24 cellular contexts compared by ENCODE assay signal in genomic region chr20:36440370-36441026, GRCh38.
"Had no signal": no experiment of that assay in that cellular context is flagged by ENCODE, and none has a peak within 500 bp of the region (broad histone marks: within the 10 kb centered on the region; RNA-seq: fewer than 3 reads in every experiment).

No MANE protein-coding gene starts in this region.

- ATAC-seq: naive thymus-derived CD8-positive, alpha-beta T cell; stimulated activated naive CD8-positive, alpha-beta T cell treated with anti-CD3 and anti-CD28 coated beads, Interleukin-15, amount 100 ng/mL, for 72 hours; upper lobe of right lung had no signal

- FAIRE-seq: keratinocyte had no signal

- H3K9me3 ChIP-seq: colonic mucosa, gastrocnemius medialis, neutrophil, suprapubic skin, transverse colon, upper lobe of right lung, uterus had no signal

- H3K4me1 ChIP-seq: colonic mucosa, gastrocnemius medialis, parathyroid adenoma, upper lobe of right lung, uterus had no signal

- DNase-seq: colonic mucosa; effector CD8-positive, alpha-beta T cell; endodermal cell; foreskin fibroblast; gastrocnemius medialis; head of caudate nucleus; mesendoderm; naive thymus-derived CD8-positive, alpha-beta T cell; nephron progenitor cell; stimulated activated CD4-positive, alpha-beta T cell treated with anti-CD3 and anti-CD28 coated beads, Interleukin-12 subunit alpha, Interleukin-12 subunit beta, amount 100 ng/mL, for 4 hours; stimulated activated CD4-positive, alpha-beta T cell treated with anti-CD3 and anti-CD28 coated beads, Interleukin-1b, Interleukin-23, amount 100 ng/mL, for 48 hours; stimulated activated CD4-positive, alpha-beta T cell treated with anti-CD3 and anti-CD28 coated beads, Interleukin-4, amount 100 ng/mL, for 1 hour; stimulated activated CD8-positive, alpha-beta memory T cell treated with anti-CD3 and anti-CD28 coated beads, Interleukin-4, amount 100 ng/mL, for 48 hours; stimulated activated naive CD4-positive, alpha-beta T cell; stimulated activated naive CD8-positive, alpha-beta T cell treated with anti-CD3 and anti-CD28 coated beads, Interleukin-15, amount 100 ng/mL, for 72 hours; transverse colon; upper lobe of right lung; uterus had no signal

- H3K4me2 ChIP-seq: smooth muscle cell had no signal

- H3K9ac ChIP-seq: parathyroid adenoma had no signal

- H3K36me3 ChIP-seq: colonic mucosa, gastrocnemius medialis, neutrophil, suprapubic skin, transverse colon, upper lobe of right lung, uterus had no signal

- H3K27me3 ChIP-seq: colonic mucosa, transverse colon, upper lobe of right lung, uterus had no signal

- H3K4me3 ChIP-seq: colonic mucosa, gastrocnemius medialis, smooth muscle cell, suprapubic skin, transverse colon, upper lobe of right lung, uterus had no signal

- H2AFZ ChIP-seq: parathyroid adenoma had no signal

- H3K27ac ChIP-seq: colonic mucosa, epithelial cell of prostate, gastrocnemius medialis, neutrophil, parathyroid adenoma, suprapubic skin, transverse colon, upper lobe of right lung, uterus had no signal
